Comparison of ENCODE assay signal across 10 cellular contexts in the genomic region with DNA sequence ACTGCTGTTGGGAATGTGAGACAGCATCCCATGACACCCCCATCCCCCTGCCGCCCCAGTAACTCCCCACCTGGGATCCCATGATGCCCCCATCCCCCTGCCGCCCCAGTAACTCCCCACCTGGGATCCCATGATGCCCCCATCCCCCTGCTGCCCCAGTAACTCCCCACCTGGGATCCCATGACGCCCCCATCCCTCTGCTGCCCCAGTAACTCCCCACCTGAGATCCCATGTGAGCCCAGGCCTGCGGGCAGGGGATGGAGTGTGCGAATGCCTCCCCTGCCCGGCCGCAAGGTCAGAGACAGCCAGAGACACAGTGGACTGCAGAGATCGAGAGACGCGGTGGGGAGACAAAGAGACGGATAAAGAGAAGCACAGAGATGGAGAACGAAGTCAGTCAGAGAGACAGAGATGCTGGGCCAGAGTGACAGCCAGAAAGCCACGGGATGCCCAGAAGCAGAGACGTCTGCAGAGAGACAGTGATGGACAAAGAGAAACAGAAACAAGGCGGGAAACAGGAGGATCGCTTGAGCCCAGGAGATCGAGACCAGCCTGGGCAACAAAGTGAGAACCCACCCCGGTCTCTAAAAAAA. TPM values are rescaled to one million over a fixed set of nuclear protein-coding genes. Genes with fewer than 3 reads are reported as not detected.
DNase-seq lines count a peak whose midpoint lies in the region; ATAC-seq, FAIRE-seq and TF ChIP-seq lines count a peak whose summit lies in the region.
"Had no signal": no experiment of that assay in that cellular context is flagged by ENCODE, and none has a peak within 500 bp of the region (broad histone marks: within the 10 kb centered on the region; RNA-seq: fewer than 3 reads in every experiment).

No MANE protein-coding gene starts in this region.

- POLR2A ChIA-PET in MCF 10A (lab: Yijun Ruan, JAX) = no interaction called here
- POLR2A ChIA-PET in activated CD4-positive, alpha-beta memory T cell treated with anti-CD3 and anti-CD28 coated beads, Interleukin-2, amount 10 ng/mL, durations not matched to agents 7 days and 5 days (lab: Charles Lee) = interaction anchor here (0.9 to 1.9 kb wide), 4 partner anchors 8 to 42 kb away, joined by 3 to 10 read pairs (median 6); a partner anchor contains a TSS

- BruUV-seq in MCF 10A (replicated peaks; lab: Mats Ljungman, UMichigan) = no TSS peak
- no TSS peak for BruUV-seq in mammary epithelial cell (replicated peaks; lab: Mats Ljungman, UMichigan)

- H3K27me3 ChIP-seq in mammary epithelial cell (ENCODE audit: insufficient read depth, low read length) = no peaks in the 10 kb centered on the region
- no peaks in the 10 kb centered on the region for H3K27me3 ChIP-seq in upper lobe of right lung

- WGBS in mammary epithelial cell (ENCODE audit: low coverage, missing lambda C conversion rate) = 92% methylated on average over 13 of the region's 18 CpGs

- FAIRE-seq in frontal cortex (lab: Jason Lieb, UNC) = no peak

- CTCF ChIA-PET in MCF 10A (lab: Yijun Ruan, JAX) (interaction anchor here (0.7 kb wide), 1 partner anchor 43 kb away, joined by 3 read pairs; no protein-coding TSS in a partner anchor), mammary epithelial cell (lab: Charles Lee; ENCODE audit: low non-redundant PET) (no interaction called here)
- CTCF ChIA-PET in activated CD4-positive, alpha-beta memory T cell treated with anti-CD3 and anti-CD28 coated beads, Interleukin-2, amount 10 ng/mL, durations not matched to agents 7 days and 5 days (lab: Charles Lee) = interaction anchor here (0.8 to 3.0 kb wide), 3 partner anchors 10 to 42 kb away, joined by 3 to 19 read pairs (median 5); a partner anchor contains a TSS

- H3K4me2 ChIP-seq in mammary epithelial cell (ENCODE audit: insufficient read depth, low read depth, low read length) = no peak overlapping the region

- H3K27me3 Mint-ChIP-seq in MCF 10A (ENCODE audit: insufficient read depth, unreplicated experiment) (no peaks in the 10 kb centered on the region), memory B cell (no peaks in the 10 kb centered on the region)
- H3K27me3 Mint-ChIP-seq in activated CD4-positive, alpha-beta memory T cell treated with anti-CD3 and anti-CD28 coated beads, Interleukin-2, amount 10 ng/mL, durations not matched to agents 7 days and 5 days = no peaks in the 10 kb centered on the region

- H3K9me3 Mint-ChIP-seq in MCF 10A (ENCODE audit: unreplicated experiment) (no peaks in the 10 kb centered on the region), memory B cell (no peaks in the 10 kb centered on the region)
- no peaks in the 10 kb centered on the region for H3K9me3 Mint-ChIP-seq in activated CD4-positive, alpha-beta memory T cell treated with anti-CD3 and anti-CD28 coated beads, Interleukin-2, amount 10 ng/mL, durations not matched to agents 7 days and 5 days

- no peaks in the 10 kb centered on the region for H4K20me1 ChIP-seq in mammary epithelial cell (ENCODE audit: insufficient read depth, low read length)

- in situ Hi-C loops in mammary epithelial cell (cut with MboI; ENCODE audit: low sequenced_read_pairs in 2 of 2) = no loop called here

- H3K79me2 ChIP-seq in mammary epithelial cell (ENCODE audit: insufficient read depth, low read length) = no peaks in the 10 kb centered on the region

- no peak overlapping the region for H3K4me3 ChIP-seq in mammary epithelial cell (replicated peaks in 1 of 3; ENCODE audit: insufficient read depth in 1 of 3, low read depth in 2 of 3, low read length in 3 of 3)
- peak overlapping the region; percentile 43 for H3K4me3 ChIP-seq in upper lobe of right lung
- H3K4me3 ChIP-seq: GM23248 had no signal

- H3K36me3 Mint-ChIP-seq in MCF 10A (ENCODE audit: insufficient read depth, unreplicated experiment) (no peaks in the 10 kb centered on the region), memory B cell (peaks cover 10% of the 10 kb centered on the region)
- peaks cover 39% of the 10 kb centered on the region for H3K36me3 Mint-ChIP-seq in activated CD4-positive, alpha-beta memory T cell treated with anti-CD3 and anti-CD28 coated beads, Interleukin-2, amount 10 ng/mL, durations not matched to agents 7 days and 5 days (ENCODE audit: low read depth)

- H3K4me1 ChIP-seq in mammary epithelial cell (ENCODE audit: insufficient read depth, low read length) = peaks cover 2% of the 10 kb centered on the region
- H3K4me1 ChIP-seq in upper lobe of right lung = peaks cover 14% of the 10 kb centered on the region

- H3K9me3 ChIP-seq in mammary epithelial cell (replicated peaks; ENCODE audit: insufficient read depth, low read length) (no peaks in the 10 kb centered on the region), upper lobe of right lung (no peaks in the 10 kb centered on the region)

- ATAC-seq in memory B cell (ENCODE audit: low read depth) (no peak), upper lobe of right lung (no peak)

- DNase-seq in MCF 10A (ENCODE audit: unreplicated experiment) (no peak), mammary epithelial cell (no peak), memory B cell (ENCODE audit: low spot score in 2 of 2) (no peak), upper lobe of right lung (no peak), NCI-H2107 (lab: John Stamatoyannopoulos, UW) (no peak), frontal cortex (ENCODE audit: low spot score in 2 of 2) (no peak), NCI-H748 (lab: John Stamatoyannopoulos, UW; ENCODE audit: unreplicated experiment) (no peak)
- DNase-seq in activated CD4-positive, alpha-beta memory T cell treated with anti-CD3 and anti-CD28 coated beads, Interleukin-2, amount 10 ng/mL, durations not matched to agents 7 days and 5 days = peak; percentile 32
- DNase-seq: amniotic stem cell, GM23248 had no signal

- TF ChIP-seq CTCF in MCF 10A (IDR thresholded peaks at IDR 0.05; ENCODE audit: unreplicated experiment) (no peak), mammary epithelial cell (conservative IDR thresholded peaks at IDR 0.05 in 1 of 2, IDR thresholded peaks at IDR 0.05 in 1 of 2; ENCODE audit: extremely low read depth in 1 of 2, insufficient read depth in 1 of 2, low read depth in 1 of 2, low read length in 2 of 2) (no peak), upper lobe of right lung (IDR thresholded peaks at IDR 0.05) (no peak)

- intact Hi-C loops in MCF 10A (cut with micrococcal nuclease) (no loop called here), mammary epithelial cell (cut with micrococcal nuclease) (no loop called here), upper lobe of right lung (cut with DNase I) (no loop called here)

- H3K27ac ChIP-seq in mammary epithelial cell (ENCODE audit: insufficient read depth, low read depth, low read length) (no peak overlapping the region), upper lobe of right lung (peak overlapping the region; percentile 78)
- H3K27ac ChIP-seq: GM23248 had no signal

- H3K27ac Mint-ChIP-seq in MCF 10A (ENCODE audit: low read depth, unreplicated experiment) (peak overlapping the region; percentile 59), memory B cell (peak overlapping the region; percentile 90)
- H3K27ac Mint-ChIP-seq in activated CD4-positive, alpha-beta memory T cell treated with anti-CD3 and anti-CD28 coated beads, Interleukin-2, amount 10 ng/mL, durations not matched to agents 7 days and 5 days = peak overlapping the region; percentile 99

- H3K4me1 Mint-ChIP-seq in MCF 10A (ENCODE audit: insufficient read depth, unreplicated experiment) (no peaks in the 10 kb centered on the region), memory B cell (peaks cover 18% of the 10 kb centered on the region)
- peaks cover 64% of the 10 kb centered on the region for H3K4me1 Mint-ChIP-seq in activated CD4-positive, alpha-beta memory T cell treated with anti-CD3 and anti-CD28 coated beads, Interleukin-2, amount 10 ng/mL, durations not matched to agents 7 days and 5 days

- no peak overlapping the region for H3K4me3 Mint-ChIP-seq in MCF 10A (ENCODE audit: unreplicated experiment)
- peak overlapping the region; percentile 100 for H3K4me3 Mint-ChIP-seq in activated CD4-positive, alpha-beta memory T cell treated with anti-CD3 and anti-CD28 coated beads, Interleukin-2, amount 10 ng/mL, durations not matched to agents 7 days and 5 days
- peak overlapping the region; percentile 98 for H3K4me3 Mint-ChIP-seq in memory B cell

- dilution Hi-C loops in mammary epithelial cell (cut with HindIII; ENCODE audit: low sequenced_read_pairs) = no loop called here

- H3K36me3 ChIP-seq in mammary epithelial cell (ENCODE audit: insufficient read depth, low read length) = no peaks in the 10 kb centered on the region
- no peaks in the 10 kb centered on the region for H3K36me3 ChIP-seq in upper lobe of right lung

- H3K9ac ChIP-seq in mammary epithelial cell (ENCODE audit: insufficient read depth, low read length) = no peak overlapping the region
- H3K9ac ChIP-seq: GM23248 had no signal

- H2AFZ ChIP-seq in mammary epithelial cell (ENCODE audit: low read depth, low read length) = no peak overlapping the region
- H2AFZ ChIP-seq: GM23248 had no signal

RNA-seq across cellular contexts. Expression of a gene that starts 1.0 kb away (rescaled TPM):
- not detected in 2 replicates for total RNA-seq in MCF 10A (2022)
- total RNA-seq in mammary epithelial cell = under 1 TPM; under 0.01 to 0.19 TPM
- polyA plus RNA-seq in mammary epithelial cell = 0.08 TPM
- polyA minus RNA-seq in mammary epithelial cell = not detected
- total RNA-seq in activated CD4-positive, alpha-beta memory T cell treated with anti-CD3 and anti-CD28 coated beads, Interleukin-2, amount 10 ng/mL, durations not matched to agents 7 days and 5 days = 10 to 100 TPM; 80.8 to 81.9 TPM
- total RNA-seq in upper lobe of right lung = 85.3 TPM
- total RNA-seq in frontal cortex = 6.1 TPM
- total RNA-seq: GM23248 had no signal
- polyA plus RNA-seq: GM23248 had no signal

RNA-seq across cellular contexts. Expression of a gene that starts 8.4 kb away (rescaled TPM):
- total RNA-seq in MCF 10A (2022) (62.1 and 84.0 TPM in 2 replicates), mammary epithelial cell (10 to 100 TPM; 63.5 to 71.6 TPM), upper lobe of right lung (99.1 TPM), frontal cortex (40.4 TPM)
- polyA plus RNA-seq in mammary epithelial cell = 73.8 TPM
- polyA minus RNA-seq in mammary epithelial cell = 66.3 TPM
- total RNA-seq in activated CD4-positive, alpha-beta memory T cell treated with anti-CD3 and anti-CD28 coated beads, Interleukin-2, amount 10 ng/mL, durations not matched to agents 7 days and 5 days = 100 to 1,000 TPM; 112 to 115 TPM

RNA-seq across cellular contexts. Expression of a gene that starts 25.2 kb away (rescaled TPM):
- total RNA-seq in MCF 10A (2022) (130 and 131 TPM in 2 replicates), mammary epithelial cell (10 to 100 TPM; 59.5 to 85.8 TPM), upper lobe of right lung (68.9 TPM), frontal cortex (18.3 TPM)
- 56.0 TPM for polyA plus RNA-seq in mammary epithelial cell
- polyA minus RNA-seq in mammary epithelial cell = 43.0 TPM
- 10 to 100 TPM; 65.6 to 65.8 TPM for total RNA-seq in activated CD4-positive, alpha-beta memory T cell treated with anti-CD3 and anti-CD28 coated beads, Interleukin-2, amount 10 ng/mL, durations not matched to agents 7 days and 5 days

RNA-seq across cellular contexts. Expression of a gene that starts 42.4 kb away (rescaled TPM):
- total RNA-seq in MCF 10A (2022) = 8.4 and 11.3 TPM in 2 replicates
- total RNA-seq in mammary epithelial cell = 10 to 100 TPM in 1 of 2 donors, 1 to 10 TPM in 1; 4.0 to 13.2 TPM
- polyA plus RNA-seq in mammary epithelial cell = 10.3 TPM
- polyA minus RNA-seq in mammary epithelial cell = 5.6 TPM
- total RNA-seq in activated CD4-positive, alpha-beta memory T cell treated with anti-CD3 and anti-CD28 coated beads, Interleukin-2, amount 10 ng/mL, durations not matched to agents 7 days and 5 days = 10 to 100 TPM; 20.6 to 23.3 TPM
- 17.3 TPM for total RNA-seq in upper lobe of right lung
- 7.3 TPM for total RNA-seq in frontal cortex

Comparison
In these comparisons a context has a peak if more than half of its experiments do, and no peak if none do; other contexts are left out.
1. RNA of a gene that starts 1.0 kb away (total RNA-seq): 85.3 TPM in upper lobe of right lung (single experiment) and 80.8 to 81.9 TPM in activated CD4-positive, alpha-beta memory T cell treated with anti-CD3 and anti-CD28 coated beads, Interleukin-2, amount 10 ng/mL, durations not matched to agents 7 days and 5 days; 6.1 TPM in frontal cortex (single experiment), under 0.01 to 0.19 TPM in mammary epithelial cell and not detected in MCF 10A; every median in the first group is over 10 times any median in the second.
2. Peak in every context shown above with its lines, with median percentiles within 50 percentile points of each other: H3K27ac Mint-ChIP-seq.